Comparison of ENCODE assay signal across 27 cellular contexts in the genomic region with DNA sequence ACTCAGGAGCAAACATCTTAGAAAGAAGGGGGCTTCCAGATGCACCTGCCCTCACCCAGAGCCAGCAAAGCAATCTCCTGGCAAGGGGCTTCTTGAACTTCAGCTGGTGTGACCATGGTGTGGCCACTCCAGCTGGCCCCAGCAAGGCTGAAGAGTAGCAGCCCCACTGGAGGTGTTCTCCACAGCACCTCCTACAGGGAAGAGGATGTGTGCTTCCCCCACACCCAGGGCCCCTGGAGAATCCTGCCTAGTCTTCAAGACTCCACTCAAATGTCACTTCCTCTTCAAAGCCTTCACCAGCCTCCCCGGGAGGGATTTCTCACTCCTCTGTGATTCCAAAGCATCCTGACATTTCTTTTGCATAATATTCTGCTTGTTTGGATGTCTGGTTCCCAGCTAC. TPM values are rescaled to one million over a fixed set of nuclear protein-coding genes. Genes with fewer than 3 reads are reported as not detected.
A peak's percentile ranks its signal among the peaks of the same experiment; 100 is the strongest.
DNase-seq lines count a peak whose midpoint lies in the region; ATAC-seq and TF ChIP-seq lines count a peak whose summit lies in the region.
"Had no signal": no experiment of that assay in that cellular context is flagged by ENCODE, and none has a peak within 500 bp of the region (broad histone marks: within the 10 kb centered on the region; RNA-seq: fewer than 3 reads in every experiment).

No MANE protein-coding gene starts in this region.

- no peaks in the 10 kb centered on the region for H3K27me3 Mint-ChIP-seq in effector memory CD8-positive, alpha-beta T cell
- H3K27me3 Mint-ChIP-seq: activated naive CD8-positive, alpha-beta T cell; type B pancreatic cell had no signal

- POLR2A ChIA-PET in OCI-LY7 (lab: Charles Lee) = no interaction called here

- no peak overlapping the region for H3K4me3 Mint-ChIP-seq in effector memory CD8-positive, alpha-beta T cell
- H3K4me3 Mint-ChIP-seq: activated naive CD8-positive, alpha-beta T cell; activated T-helper 1 cell treated with anti-CD3 and anti-CD28 coated beads, Interleukin-12 subunit alpha, Interleukin-12 subunit beta, Interleukin-2, Interleukin-4 antibody, amounts not matched to agents 30 ng/mL and 10 ng/mL and 1 ng/mL, durations not matched to agents 14 hours and 24 hours and 36 hours; type B pancreatic cell had no signal

- no peak for DNase-seq in BE2C
- DNase-seq in GM13977 (ENCODE audit: low spot score) = no peak
- no peak for DNase-seq in OCI-LY7 (ENCODE audit: low spot score)
- DNase-seq in effector memory CD8-positive, alpha-beta T cell = no peak
- DNase-seq in cortex of kidney (lab: John Stamatoyannopoulos, UW) = no peak
- no peak for DNase-seq in ureter (ENCODE audit: low spot score)
- DNase-seq: ACHN; activated CD4-positive, alpha-beta T cell treated with anti-CD3 and anti-CD28 coated beads, Interleukin-2, amount 50 U/mL, for 4 hours; activated CD4-positive, CD25-positive, alpha-beta regulatory T cell; aorta; GM23248; left cardiac atrium; mammary epithelial cell; NCI-H2029 treated with DMSO at 0.1 percent for 48 hours; NCI-H2227 treated with DMSO at 0.1 percent for 48 hours; NCI-H748 treated with DMSO at 0.1 percent for 48 hours; stimulated activated CD8-positive, alpha-beta memory T cell treated with anti-CD3 and anti-CD28 coated beads, Interleukin-4, amount 100 ng/mL, for 48 hours; T-helper 9 cell had no signal

- H3K36me3 Mint-ChIP-seq in effector memory CD8-positive, alpha-beta T cell (ENCODE audit: insufficient read depth) = no peaks in the 10 kb centered on the region

- H3K27me3 ChIP-seq in BE2C = no peaks in the 10 kb centered on the region

- no peak for ATAC-seq in effector memory CD8-positive, alpha-beta T cell (replicated peaks)
- ATAC-seq in HG02798 (IDR thresholded peaks at IDR 0.05; ENCODE audit: poor library complexity, unreplicated experiment) (no peak), HG02759 (IDR thresholded peaks at IDR 0.05; ENCODE audit: unreplicated experiment) (no peak)
- ATAC-seq: left cardiac atrium had no signal

- no peaks in the 10 kb centered on the region for H3K9me3 Mint-ChIP-seq in effector memory CD8-positive, alpha-beta T cell
- H3K9me3 Mint-ChIP-seq: activated T-helper 1 cell treated with anti-CD3 and anti-CD28 coated beads, Interleukin-12 subunit alpha, Interleukin-12 subunit beta, Interleukin-2, Interleukin-4 antibody, amounts not matched to agents 30 ng/mL and 10 ng/mL and 1 ng/mL, durations not matched to agents 14 hours and 24 hours and 36 hours; type B pancreatic cell had no signal

- H3K9me3 ChIP-seq in BE2C = no peaks in the 10 kb centered on the region
- no peaks in the 10 kb centered on the region for H3K9me3 ChIP-seq in OCI-LY7 (ENCODE audit: low read length)
- H3K9me3 ChIP-seq: prostate gland had no signal

- H3K4me2 ChIP-seq in OCI-LY7 (ENCODE audit: low read length) = no peak overlapping the region

- H3K36me3 ChIP-seq in BE2C (no peaks in the 10 kb centered on the region), OCI-LY7 (ENCODE audit: insufficient read depth, low read length) (no peaks in the 10 kb centered on the region)
- H3K36me3 ChIP-seq: prostate gland had no signal

- H3K4me1 Mint-ChIP-seq in effector memory CD8-positive, alpha-beta T cell (ENCODE audit: low read depth in 2 of 2) = peaks cover 4 to 10% of the 10 kb centered on the region in 2 donors

- intact Hi-C loops in OCI-LY7 (cut with micrococcal nuclease; ENCODE audit: unreplicated experiment) = no loop called here

- BruUV-seq in OCI-LY7 (replicated peaks; lab: Mats Ljungman, UMichigan) = no TSS peak

- no peaks in the 10 kb centered on the region for H3K4me1 ChIP-seq in BE2C
- H3K4me1 ChIP-seq in OCI-LY7 (ENCODE audit: insufficient read depth, low read length, poor library complexity, severe bottlenecking) = peaks cover 4% of the 10 kb centered on the region

- in situ Hi-C loops in GM13977 (cut with MboI; ENCODE audit: low pct_unique_long_range_greater_than_20kb, low sequenced_read_pairs, unreplicated experiment) = no loop called here

- H4K20me1 ChIP-seq in OCI-LY7 (ENCODE audit: insufficient read depth, low read length) = no peaks in the 10 kb centered on the region

- no peaks in the 10 kb centered on the region for H3K9me2 ChIP-seq in OCI-LY7 (ENCODE audit: insufficient read depth, low read length)

- no peak overlapping the region for H2AFZ ChIP-seq in OCI-LY7 (ENCODE audit: low read length)
- H2AFZ ChIP-seq: GM23248 had no signal

- H3K79me2 ChIP-seq in OCI-LY7 (ENCODE audit: insufficient read depth, low read depth, low read length) = no peaks in the 10 kb centered on the region

- no peak overlapping the region for H3K27ac ChIP-seq in OCI-LY7 (ENCODE audit: low read depth, low read length, poor library complexity, severe bottlenecking)
- H3K27ac ChIP-seq: C4-2B, epithelial cell of prostate, GM23248, HL-60, prostate gland had no signal

- H3K4me3 ChIP-seq in BE2C (ENCODE audit: low read depth, low read length) = no peak overlapping the region
- no peak overlapping the region for H3K4me3 ChIP-seq in OCI-LY7 (ENCODE audit: low read depth, low read length, poor library complexity, severe bottlenecking)
- H3K4me3 ChIP-seq: GM23248, prostate gland had no signal

- H3K27ac Mint-ChIP-seq in effector memory CD8-positive, alpha-beta T cell = peak overlapping the region; percentile 42 to 49
- H3K27ac Mint-ChIP-seq: activated naive CD8-positive, alpha-beta T cell; activated T-helper 1 cell treated with anti-CD3 and anti-CD28 coated beads, Interleukin-12 subunit alpha, Interleukin-12 subunit beta, Interleukin-2, Interleukin-4 antibody, amounts not matched to agents 30 ng/mL and 10 ng/mL and 1 ng/mL, durations not matched to agents 14 hours and 24 hours and 36 hours; type B pancreatic cell had no signal

- TF ChIP-seq CTCF in BE2C (IDR thresholded peaks at IDR 0.05; ENCODE audit: low read depth, low read length) (0 out of 2 replicates have a peak, but pooled peaks have one; percentile 7), GM13977 (IDR thresholded peaks at IDR 0.05; ENCODE audit: extremely low read depth, insufficient read depth, missing control alignments) (peak; percentile 24), OCI-LY7 (conservative IDR thresholded peaks at IDR 0.05; ENCODE audit: low read length) (0 out of 2 replicates have a peak, but pooled peaks have one; percentile 31)

- CTCF ChIA-PET in OCI-LY7 (lab: Charles Lee; ENCODE audit: unreplicated experiment) = no interaction called here

RNA-seq across cellular contexts. Expression of a gene that starts 8.5 kb away (rescaled TPM):
- polyA plus RNA-seq in BE2C (2012; ENCODE audit: insufficient read depth, insufficient read length, low read depth) = 2.8 TPM
- total RNA-seq in OCI-LY7 (2014; rRNA removed; shearing (Covaris generic)) = 0.38 and 1.2 TPM in 2 replicates
- total RNA-seq in OCI-LY7 (2022) (not detected in 2 replicates), ureter (71.4 TPM)

RNA-seq across cellular contexts. Expression of a gene that starts 21.1 kb away (rescaled TPM):
- not detected for polyA plus RNA-seq in BE2C (2012; ENCODE audit: insufficient read depth, insufficient read length, low read depth)
- not detected in 2 replicates for total RNA-seq in OCI-LY7 (2014; rRNA removed; shearing (Covaris generic))
- total RNA-seq in OCI-LY7 (2022) (not detected in 2 replicates), ureter (342 TPM)
- total RNA-seq: activated T-helper 1 cell treated with anti-CD3 and anti-CD28 coated beads, Interleukin-12 subunit alpha, Interleukin-12 subunit beta, Interleukin-2, Interleukin-4 antibody, amounts not matched to agents 30 ng/mL and 10 ng/mL and 1 ng/mL, durations not matched to agents 14 hours and 24 hours and 36 hours; aorta; GM23248; left cardiac atrium had no signal
- polyA plus RNA-seq: GM23248 had no signal

RNA-seq across cellular contexts. Expression of a gene that starts 23.1 kb away (rescaled TPM):
- 13.9 TPM for polyA plus RNA-seq in BE2C (2012; ENCODE audit: insufficient read depth, insufficient read length, low read depth)
- 6.3 and 9.2 TPM in 2 replicates for total RNA-seq in OCI-LY7 (2014; rRNA removed; shearing (Covaris generic))
- 12.0 and 18.0 TPM in 2 replicates for total RNA-seq in OCI-LY7 (2022)
- 28.3 TPM for total RNA-seq in ureter

RNA-seq across cellular contexts. Expression of a gene that starts 49.4 kb away (rescaled TPM):
- 30.9 TPM for polyA plus RNA-seq in BE2C (2012; ENCODE audit: insufficient read depth, insufficient read length, low read depth)
- 33.0 and 34.0 TPM in 2 replicates for total RNA-seq in OCI-LY7 (2014; rRNA removed; shearing (Covaris generic))
- total RNA-seq in OCI-LY7 (2022) (54.6 and 72.5 TPM in 2 replicates), ureter (57.3 TPM)

Comparison
In these comparisons a context has a peak if more than half of its experiments do, and no peak if none do; other contexts are left out.
1. RNA of a gene that starts 8.5 kb away (total RNA-seq): 71.4 TPM in ureter (single experiment); 0.38 to 1.2 TPM in OCI-LY7; every median in the first group is over 10 times any median in the second.
2. RNA of a gene that starts 21.1 kb away (total RNA-seq): 342 TPM in ureter (single experiment); not detected in OCI-LY7; every median in the first group is over 100 times any median in the second.
3. Peak in every context shown above with its lines, with median percentiles within 50 percentile points of each other: CTCF ChIP-seq.